Comparison of ENCODE assay signal across 17 cellular contexts in genomic region chr3:1527780-1528179, GRCh38.
"Had no signal": no experiment of that assay in that cellular context is flagged by ENCODE, and none has a peak within 500 bp of the region (broad histone marks: within the 10 kb centered on the region; RNA-seq: fewer than 3 reads in every experiment).

No MANE protein-coding gene starts in this region.

- H3K36me3 ChIP-seq: SJSA1 had no signal

- DNase-seq: KBM-7, NCI-H1092, NCI-H1105 treated with DMSO at 0.1 percent for 48 hours, NCI-H1417 treated with DMSO at 0.1 percent for 48 hours, NCI-H146, NCI-H1694 treated with DMSO at 0.1 percent for 48 hours, NCI-H1930, NCI-H2081, NCI-H2107, NCI-H2227 treated with DMSO at 0.1 percent for 48 hours, NCI-H524, NCI-H526 treated with DMSO at 0.1 percent for 48 hours, NCI-H748 treated with DMSO at 0.1 percent for 48 hours, Right ventricle myocardium superior, RPMI8226, SIG-M5 had no signal

- H3K27ac ChIP-seq: SJSA1 had no signal

- H3K4me3 ChIP-seq: SJSA1 had no signal

- H3K27me3 ChIP-seq: SJSA1 had no signal

- H3K4me1 ChIP-seq: SJSA1 had no signal
